Comparison of ENCODE assay signal across 13 cellular contexts in genomic region chr7:108565987-108566386, GRCh38.
"Had no signal": no experiment of that assay in that cellular context is flagged by ENCODE, and none has a peak within 500 bp of the region (broad histone marks: within the 10 kb centered on the region; RNA-seq: fewer than 3 reads in every experiment).

No MANE protein-coding gene starts in this region.

- H3K27ac ChIP-seq: colonic mucosa, heart right ventricle had no signal

- H3K27me3 Mint-ChIP-seq: naive thymus-derived CD8-positive, alpha-beta T cell had no signal

- ATAC-seq: esophagus mucosa; gastrocnemius medialis; heart right ventricle; naive thymus-derived CD8-positive, alpha-beta T cell; right cardiac atrium had no signal

- H3K27me3 ChIP-seq: colonic mucosa, gastrocnemius medialis, heart right ventricle had no signal

- H3K9me3 ChIP-seq: colonic mucosa, gastrocnemius medialis had no signal

- H3K4me3 ChIP-seq: colonic mucosa, gastrocnemius medialis, heart right ventricle had no signal

- DNase-seq: colonic mucosa; gastrocnemius medialis; heart right ventricle; hypothalamus; kidney glomerular epithelial cell; naive thymus-derived CD8-positive, alpha-beta T cell; posterior cingulate gyrus; right cardiac atrium; small intestine; stimulated activated CD4-positive, alpha-beta T cell treated with anti-CD3 and anti-CD28 coated beads, Interleukin-12 subunit alpha, Interleukin-12 subunit beta, amount 100 ng/mL, for 4 hours; stimulated activated naive CD4-positive, alpha-beta T cell treated with Interleukin-2 at 50 U/mL for 16 hours; trophoblast cell had no signal

- H3K36me3 ChIP-seq: colonic mucosa had no signal
